Comparison of ENCODE assay signal across 27 cellular contexts in the genomic region with DNA sequence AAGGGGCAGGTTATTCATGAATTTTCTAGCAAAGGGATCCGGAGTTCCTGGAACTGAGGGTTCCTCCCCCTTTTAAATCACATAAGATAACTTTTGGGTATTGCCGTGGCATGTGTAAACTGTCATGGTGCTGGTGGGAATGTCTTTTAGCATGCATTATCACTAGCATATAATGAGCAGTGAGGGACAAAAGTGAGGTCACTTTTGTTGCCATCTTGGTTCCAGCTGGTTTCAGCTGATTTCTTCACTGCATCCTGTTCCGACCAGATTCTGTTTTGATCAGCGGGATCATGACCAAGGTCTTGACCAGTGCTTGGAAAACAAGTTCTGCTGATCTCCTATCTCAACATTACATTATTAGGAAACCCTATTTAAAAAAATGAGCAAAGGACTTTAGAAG. TPM values are rescaled to one million over a fixed set of nuclear protein-coding genes. Genes with fewer than 3 reads are reported as not detected.
"Had no signal": no experiment of that assay in that cellular context is flagged by ENCODE, and none has a peak within 500 bp of the region (broad histone marks: within the 10 kb centered on the region; RNA-seq: fewer than 3 reads in every experiment).

No MANE protein-coding gene starts in this region.

- H3K36me3 ChIP-seq: neural progenitor cell, ovary, uterus had no signal

- H3K27ac ChIP-seq: neural progenitor cell, ovary, prostate gland, right lobe of liver, sigmoid colon, stomach, thoracic aorta, thyroid gland, tibial nerve, upper lobe of left lung, uterus had no signal

- H3K27me3 Mint-ChIP-seq: naive B cell; stimulated activated naive B cell treated with anti-CD40 and anti-IgM and Interleukin-4, amounts not matched to agents 10 μg/mL and 1 μg/mL and 100 μg/mL, for 72 hours; stimulated activated naive CD8-positive, alpha-beta T cell treated with anti-CD3 and anti-CD28 coated beads, Interleukin-15, Interleukin-2, amounts not matched to agents 100 ng/mL and 50 ng/mL, for 24 hours had no signal

- H3K9me3 ChIP-seq: ovary, prostate gland, right lobe of liver, sigmoid colon, stomach, thoracic aorta, thyroid gland, tibial nerve, upper lobe of left lung, uterus had no signal

- H3K27ac Mint-ChIP-seq: naive B cell; naive thymus-derived CD8-positive, alpha-beta T cell; natural killer cell treated with Interleukin-12 subunit alpha and Interleukin-12 subunit beta and Interleukin-15 and Interleukin-18, amount 100 ng/mL, for 72 hours; nephron progenitor cell; neural progenitor cell; stimulated activated effector memory CD8-positive, alpha-beta T cell treated with anti-CD3 and anti-CD28 coated beads, Interleukin-12 subunit alpha, Interleukin-12 subunit beta, amount 100 ng/mL, for 72 hours; stimulated activated naive B cell treated with anti-CD40 and anti-IgM and Interleukin-4, amounts not matched to agents 10 μg/mL and 1 μg/mL and 100 μg/mL, for 72 hours; stimulated activated naive CD8-positive, alpha-beta T cell treated with anti-CD3 and anti-CD28 coated beads, Interleukin-15, Interleukin-2, amounts not matched to agents 100 ng/mL and 50 ng/mL, for 24 hours had no signal

- H3K4me3 ChIP-seq: neural progenitor cell, ovary, prostate gland, right lobe of liver, sigmoid colon, stomach, thoracic aorta, thyroid gland, tibial nerve, upper lobe of left lung, uterus had no signal

- H3K4me1 ChIP-seq: prostate gland, right lobe of liver, sigmoid colon, uterus had no signal

- H3K27me3 ChIP-seq: neural progenitor cell, ovary, right lobe of liver, sigmoid colon, stomach, thyroid gland, tibial nerve, upper lobe of left lung, uterus had no signal

- FAIRE-seq: small intestine had no signal

- H3K4me3 Mint-ChIP-seq: naive B cell; naive thymus-derived CD8-positive, alpha-beta T cell; natural killer cell treated with Interleukin-12 subunit alpha and Interleukin-12 subunit beta and Interleukin-15 and Interleukin-18, amount 100 ng/mL, for 72 hours; nephron progenitor cell; neural progenitor cell; stimulated activated effector memory CD8-positive, alpha-beta T cell treated with anti-CD3 and anti-CD28 coated beads, Interleukin-12 subunit alpha, Interleukin-12 subunit beta, amount 100 ng/mL, for 72 hours; stimulated activated naive B cell treated with anti-CD40 and anti-IgM and Interleukin-4, amounts not matched to agents 10 μg/mL and 1 μg/mL and 100 μg/mL, for 72 hours; stimulated activated naive CD8-positive, alpha-beta T cell treated with anti-CD3 and anti-CD28 coated beads, Interleukin-15, Interleukin-2, amounts not matched to agents 100 ng/mL and 50 ng/mL, for 24 hours had no signal

- H3K9me3 Mint-ChIP-seq: neural progenitor cell; stimulated activated effector memory CD8-positive, alpha-beta T cell treated with anti-CD3 and anti-CD28 coated beads, Interleukin-12 subunit alpha, Interleukin-12 subunit beta, amount 100 ng/mL, for 72 hours; stimulated activated naive CD8-positive, alpha-beta T cell treated with anti-CD3 and anti-CD28 coated beads, Interleukin-15, Interleukin-2, amounts not matched to agents 100 ng/mL and 50 ng/mL, for 24 hours had no signal

- DNase-seq: naive B cell; naive thymus-derived CD8-positive, alpha-beta T cell; nephron progenitor cell; occipital lobe; ovary; right cardiac atrium; right lobe of liver; sigmoid colon; small intestine; stimulated activated CD4-positive, alpha-beta T cell treated with anti-CD3 and anti-CD28 coated beads, Interleukin-15, amount 100 ng/mL, for 24 hours; stimulated activated CD4-positive, alpha-beta T cell treated with anti-CD3 and anti-CD28 coated beads, Interleukin-2, amount 100 ng/mL, for 24 hours; stimulated activated CD4-positive, alpha-beta T cell treated with anti-CD3 and anti-CD28 coated beads, Interleukin-2, amount 100 ng/mL, for 48 hours; stimulated activated CD4-positive, alpha-beta T cell treated with anti-CD3 and anti-CD28 coated beads, Interleukin-4, amount 100 ng/mL, for 24 hours; stimulated activated naive B cell treated with anti-CD40 and anti-IgM and Interleukin-4, amounts not matched to agents 10 μg/mL and 1 μg/mL and 100 μg/mL, for 72 hours; stimulated activated naive CD4-positive, alpha-beta T cell treated with Interleukin-2 at 50 U/mL for 16 hours; stomach; thyroid gland; trophoblast cell; upper lobe of left lung; uterus had no signal

RNA-seq across cellular contexts. Expression of a gene that starts 59.4 kb away (rescaled TPM):
- total RNA-seq: naive thymus-derived CD8-positive, alpha-beta T cell; natural killer cell treated with Interleukin-12 subunit alpha and Interleukin-12 subunit beta and Interleukin-15 and Interleukin-18, amount 100 ng/mL, for 72 hours had no signal
